23 cellular contexts compared by ENCODE assay signal in the genomic region with DNA sequence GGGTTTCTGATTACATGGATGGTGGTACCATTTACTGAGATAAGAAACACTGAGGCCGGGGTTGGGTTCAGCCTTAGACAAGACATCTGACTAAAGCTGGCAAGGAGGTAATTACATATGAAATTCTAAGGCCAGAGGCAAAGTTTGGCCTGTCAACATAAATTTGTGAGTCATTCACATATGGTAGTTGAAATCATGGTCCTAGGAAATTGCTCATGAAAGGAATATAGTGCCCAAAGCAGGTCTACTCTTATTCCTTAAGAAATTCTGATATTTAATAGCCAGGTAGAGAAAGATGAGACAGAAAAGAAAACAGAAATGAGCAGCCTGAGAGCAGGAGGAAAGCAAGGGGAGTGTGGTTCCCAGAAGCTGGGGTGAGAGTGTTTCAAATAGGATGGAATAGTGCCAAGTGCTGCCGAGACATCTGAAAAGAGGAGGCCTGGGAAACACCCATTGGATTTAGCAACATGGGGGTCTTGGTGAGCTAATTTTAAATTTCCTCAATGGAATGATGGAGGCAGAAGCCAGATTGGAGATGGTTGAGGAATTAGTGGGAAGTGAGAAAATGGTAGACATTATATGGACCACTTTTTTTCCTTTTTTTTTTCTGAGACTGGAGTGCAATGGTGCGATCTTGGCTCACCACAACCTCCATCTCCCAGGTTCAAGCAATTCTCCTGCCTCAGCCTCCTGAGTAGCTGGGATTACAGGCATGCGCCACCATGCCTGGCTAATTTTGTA.
DNase-seq lines count a peak whose midpoint lies in the region; ATAC-seq and TF ChIP-seq lines count a peak whose summit lies in the region.
"Had no signal": no experiment of that assay in that cellular context is flagged by ENCODE, and none has a peak within 500 bp of the region (broad histone marks: within the 10 kb centered on the region; RNA-seq: fewer than 3 reads in every experiment).

No MANE protein-coding gene starts in this region.

- H2AFZ ChIP-seq in IMR-90 (replicated peaks; ENCODE audit: low read length, poor library complexity): no peak overlapping the region
- no peak overlapping the region for H2AFZ ChIP-seq in mammary epithelial cell (ENCODE audit: low read depth, low read length)
- H2AFZ ChIP-seq: parathyroid adenoma had no signal

- H3K18ac ChIP-seq in IMR-90 (ENCODE audit: low read depth, low read length): no peak overlapping the region

- H2AK9ac ChIP-seq in IMR-90 (replicated peaks; ENCODE audit: low read depth, low read length, poor library complexity): no peak overlapping the region

- no TSS peak for BruUV-seq in IMR-90 (replicated peaks; lab: Mats Ljungman, UMichigan)
- no TSS peak for BruUV-seq in mammary epithelial cell (replicated peaks; lab: Mats Ljungman, UMichigan)

- H3K27me3 ChIP-seq in IMR-90 (ENCODE audit: control insufficient read depth, insufficient read depth, low read length) (no peaks in the 10 kb centered on the region), mammary epithelial cell (ENCODE audit: insufficient read depth, low read length) (no peaks in the 10 kb centered on the region), brain microvascular endothelial cell (replicated peaks) (no peaks in the 10 kb centered on the region)
- H3K27me3 ChIP-seq: esophagus squamous epithelium, sigmoid colon had no signal

- H3K9me1 ChIP-seq in IMR-90 (ENCODE audit: insufficient read depth, low read length): peaks cover 5% of the 10 kb centered on the region

- no peak for TF ChIP-seq POLR2A in IMR-90 (IDR thresholded peaks at IDR 0.05; ENCODE audit: low read depth, low read length)

- no peak overlapping the region for H2BK15ac ChIP-seq in IMR-90 (ENCODE audit: low read depth, low read length)

- H3K4ac ChIP-seq in IMR-90 (ENCODE audit: low read depth, low read length): peak overlapping the region; percentile 52

- H3K9ac ChIP-seq in IMR-90 (ENCODE audit: low read depth, low read length) (no peak overlapping the region), mammary epithelial cell (ENCODE audit: insufficient read depth, low read length) (no peak overlapping the region)
- H3K9ac ChIP-seq: parathyroid adenoma had no signal

- H2BK120ac ChIP-seq in IMR-90 (ENCODE audit: low read depth, low read length): no peak overlapping the region

- no peaks in the 10 kb centered on the region for H3K9me3 ChIP-seq in IMR-90 (ENCODE audit: control insufficient read depth, insufficient read depth, low read length)
- H3K9me3 ChIP-seq in mammary epithelial cell (replicated peaks; ENCODE audit: insufficient read depth, low read length): no peaks in the 10 kb centered on the region
- H3K9me3 ChIP-seq: esophagus squamous epithelium, sigmoid colon, thoracic aorta had no signal

- TF ChIP-seq CTCF in IMR-90 (conservative IDR thresholded peaks at IDR 0.05; ENCODE audit: low read depth, low read length) (no peak), mammary epithelial cell (conservative IDR thresholded peaks at IDR 0.05 in 1 of 2, IDR thresholded peaks at IDR 0.05 in 1 of 2; ENCODE audit: extremely low read depth in 1 of 2, insufficient read depth in 1 of 2, low read depth in 1 of 2, low read length in 2 of 2) (no peak), fibroblast of villous mesenchyme (IDR thresholded peaks at IDR 0.05; ENCODE audit: insufficient read depth, low read depth, low read length) (no peak), brain microvascular endothelial cell (IDR thresholded peaks at IDR 0.05; ENCODE audit: low read depth, low read length, missing control alignments) (no peak)

- H3K79me1 ChIP-seq in IMR-90 (ENCODE audit: low read depth in 1 of 2, low read length in 2 of 2): no peaks in the 10 kb centered on the region

- 100% methylated on average over 2 of the region's 4 CpGs; no CpG with 5 or more reads in 1 of the 2 experiments for WGBS in IMR-90 (ENCODE audit: extremely low coverage in 2 of 2, insufficient read length in 1 of 2), 2 experiments
- WGBS in mammary epithelial cell (ENCODE audit: low coverage, missing lambda C conversion rate): 82% methylated on average over 4 of the region's 4 CpGs

- dilution Hi-C loops in IMR-90 (cut with HindIII; ENCODE audit: low sequenced_read_pairs, unreplicated experiment) (no loop called here), mammary epithelial cell (cut with HindIII; ENCODE audit: low sequenced_read_pairs) (no loop called here)

- H3K4me3 ChIP-seq in IMR-90 (ENCODE audit: insufficient read depth, low read depth, low read length) (no peak overlapping the region), mammary epithelial cell (replicated peaks in 1 of 3; ENCODE audit: insufficient read depth in 1 of 3, low read depth in 2 of 3, low read length in 3 of 3) (no peak overlapping the region), fibroblast of villous mesenchyme (ENCODE audit: low read depth, low read length) (no peak overlapping the region), brain microvascular endothelial cell (ENCODE audit: low read depth, low read length) (no peak overlapping the region)
- H3K4me3 ChIP-seq: esophagus squamous epithelium, sigmoid colon, SK-N-MC, thoracic aorta had no signal

- no peaks in the 10 kb centered on the region for H4K20me1 ChIP-seq in IMR-90 (ENCODE audit: insufficient read depth, low read length)
- no peaks in the 10 kb centered on the region for H4K20me1 ChIP-seq in mammary epithelial cell (ENCODE audit: insufficient read depth, low read length)

- H4K91ac ChIP-seq in IMR-90 (ENCODE audit: insufficient read depth, low read depth, low read length): no peak overlapping the region

- H3K14ac ChIP-seq in IMR-90 (replicated peaks; ENCODE audit: low read depth, low read length): no peak overlapping the region

- intact Hi-C loops in IMR-90 (cut with micrococcal nuclease) (no loop called here), mammary epithelial cell (cut with micrococcal nuclease) (no loop called here)

- no peak overlapping the region for H2AK5ac ChIP-seq in IMR-90 (ENCODE audit: low read depth, low read length)

- H3K23ac ChIP-seq in IMR-90 (ENCODE audit: low read depth, low read length): no peak overlapping the region

- no peaks in the 10 kb centered on the region for H3K79me2 ChIP-seq in mammary epithelial cell (ENCODE audit: insufficient read depth, low read length)
- H3K79me2 ChIP-seq: parathyroid adenoma had no signal

- no peak overlapping the region for H3K56ac ChIP-seq in IMR-90 (ENCODE audit: extremely low read depth, insufficient read depth, low read length)

- no peak overlapping the region for H4K5ac ChIP-seq in IMR-90 (ENCODE audit: low read depth, low read length)

- H3K27ac ChIP-seq in IMR-90 (ENCODE audit: insufficient read depth, low read length) (no peak overlapping the region), mammary epithelial cell (ENCODE audit: insufficient read depth, low read depth, low read length) (no peak overlapping the region), brain microvascular endothelial cell (no peak overlapping the region)
- H3K27ac ChIP-seq: esophagus squamous epithelium, parathyroid adenoma, sigmoid colon, SK-N-MC, thoracic aorta had no signal

- H2BK20ac ChIP-seq in IMR-90 (ENCODE audit: low read depth, low read length): no peak overlapping the region

- TF ChIP-seq RAD21 in IMR-90 (IDR thresholded peaks at IDR 0.05; ENCODE audit: low read length): no peak

- peak; percentile 59 for ATAC-seq in IMR-90 (ENCODE audit: low read depth)
- ATAC-seq in GM18498 (IDR thresholded peaks at IDR 0.05; ENCODE audit: unreplicated experiment): no peak
- ATAC-seq: activated CD4-positive, CD25-positive, alpha-beta regulatory T cell treated with anti-CD3 and anti-CD28 coated beads, Interleukin-2, amount 50 U/mL, for 24 hours; naive thymus-derived CD4-positive, alpha-beta T cell; stimulated activated naive B cell treated with anti-CD40 and anti-IgM and Interleukin-4, amounts not matched to agents 10 μg/mL and 1 μg/mL and 100 μg/mL, for 72 hours had no signal

- DNase-seq in EH (ENCODE audit: low read depth) (peak; percentile 65), IMR-90 (peak; percentile 80), mammary epithelial cell (peak; percentile 79), fibroblast of villous mesenchyme (ENCODE audit: low read depth) (peak; percentile 64), NK-92 (lab: John Stamatoyannopoulos, UW; ENCODE audit: unreplicated experiment) (no peak), brain microvascular endothelial cell (no peak)
- DNase-seq in stimulated activated CD4-positive, alpha-beta T cell treated with anti-CD3 and anti-CD28 coated beads, Interleukin-2, amount 100 ng/mL, for 24 hours: no peak
- DNase-seq: activated naive CD8-positive, alpha-beta T cell treated with anti-CD3 and anti-CD28 coated beads, Interleukin-2, amount 10 ng/mL, durations not matched to agents 7 days and 5 days; CD4-positive, alpha-beta memory T cell; DMS53; esophagus squamous epithelium; hippocampal formation; naive thymus-derived CD4-positive, alpha-beta T cell; NCI-H1436; NCI-H82; sigmoid colon; stimulated activated naive B cell treated with anti-CD40 and anti-IgM and Interleukin-4, amounts not matched to agents 10 μg/mL and 1 μg/mL and 100 μg/mL, for 72 hours; T1000 had no signal

- H2BK5ac ChIP-seq in IMR-90 (ENCODE audit: low read depth, low read length, poor library complexity, severe bottlenecking): no peak overlapping the region

- 0 out of 2 replicates have a peak, but pooled peaks cover 2% of the 10 kb centered on the region for H3K36me3 ChIP-seq in IMR-90 (ENCODE audit: control insufficient read depth, insufficient read depth, low read length)
- no peaks in the 10 kb centered on the region for H3K36me3 ChIP-seq in mammary epithelial cell (ENCODE audit: insufficient read depth, low read length)
- H3K36me3 ChIP-seq in brain microvascular endothelial cell (replicated peaks): no peaks in the 10 kb centered on the region
- H3K36me3 ChIP-seq: sigmoid colon, thoracic aorta had no signal

- POLR2A ChIA-PET in IMR-90 (lab: Charles Lee; ENCODE audit: unreplicated experiment): interaction anchor here (0.6 kb wide), 1 partner anchor 164 kb away, joined by 8 read pairs; no protein-coding TSS in a partner anchor

- CTCF ChIA-PET in IMR-90 (lab: Yijun Ruan, JAX): interaction anchor here (0.6 kb wide), 2 partner anchors 29 to 1356 kb away, joined by 3 to 4 read pairs; no protein-coding TSS in a partner anchor
- CTCF ChIA-PET in mammary epithelial cell (lab: Charles Lee; ENCODE audit: low non-redundant PET): no interaction called here

- H4K8ac ChIP-seq in IMR-90 (ENCODE audit: low read depth in 2 of 2, low read length in 2 of 2): no peak overlapping the region

- H3K4me1 ChIP-seq in IMR-90 (ENCODE audit: control insufficient read depth, insufficient read depth, low read length): peaks cover 5% of the 10 kb centered on the region
- peaks cover 3% of the 10 kb centered on the region for H3K4me1 ChIP-seq in mammary epithelial cell (ENCODE audit: insufficient read depth, low read length)
- H3K4me1 ChIP-seq: parathyroid adenoma had no signal

- in situ Hi-C loops in IMR-90 (cut with MboI; ENCODE audit: low sequenced_read_pairs) (no loop called here), mammary epithelial cell (cut with MboI; ENCODE audit: low sequenced_read_pairs in 2 of 2) (no loop called here), brain microvascular endothelial cell (cut with HindIII; ENCODE audit: low pct_ligation_motif_present, low sequenced_read_pairs) (no loop called here)

- no peak overlapping the region for H3K4me2 ChIP-seq in IMR-90 (ENCODE audit: low read depth, low read length)
- H3K4me2 ChIP-seq in mammary epithelial cell (ENCODE audit: insufficient read depth, low read depth, low read length): no peak overlapping the region

TF ChIP-seq in IMR-90, 13 proteins besides CTCF, POLR2A, EP300 and RAD21 (continues in another document):
- TF ChIP-seq MAZ (IDR thresholded peaks at IDR 0.05; ENCODE audit: borderline replicate concordance, low read depth, low read length): no peak

Comparison
In these comparisons a context has a peak if more than half of its experiments do, and no peak if none do; other contexts are left out.
1. DNase-seq: peak in EH (single experiment), IMR-90 (single experiment), mammary epithelial cell (single experiment) and fibroblast of villous mesenchyme (single experiment); none in stimulated activated CD4-positive, alpha-beta T cell treated with anti-CD3 and anti-CD28 coated beads, Interleukin-2, amount 100 ng/mL, for 24 hours (0 of 2), NK-92 (single experiment) and brain microvascular endothelial cell (single experiment).